ENCODE assay signal across 1 cellular context in genomic region chr9:6239048-6239461, GRCh38.
A peak's percentile ranks its signal among the peaks of the same experiment; 100 is the strongest.
TF ChIP-seq lines count a peak whose summit lies in the region.

No MANE protein-coding gene starts in this region.

TF ChIP-seq in HepG2, 621 proteins besides CTCF, POLR2A, EP300 and RAD21 (continued from another document):
- TF ChIP-seq ZNF646 (CRISPR knock-in tag; IDR thresholded peaks at IDR 0.05) (no peak), HBP1 (CRISPR knock-in tag; IDR thresholded peaks at IDR 0.05; ENCODE audit: low read depth) (0 out of 2 replicates have a peak, but pooled peaks have one; percentile 39), TEAD2 (CRISPR knock-in tag; IDR thresholded peaks at IDR 0.05) (no peak), GFI1 (CRISPR knock-in tag; IDR thresholded peaks at IDR 0.05; ENCODE audit: borderline replicate concordance) (peak; percentile 44; the same call in 1 of the 2 replicates), IRX3 (CRISPR knock-in tag; IDR thresholded peaks at IDR 0.05; ENCODE audit: borderline replicate concordance, low read depth) (no peak), ADNP (CRISPR knock-in tag; IDR thresholded peaks at IDR 0.05) (no peak), CENPT (CRISPR knock-in tag; IDR thresholded peaks at IDR 0.05; ENCODE audit: low read depth) (no peak), CREM (IDR thresholded peaks at IDR 0.05) (peak; percentile 39), CREM (CRISPR knock-in tag; IDR thresholded peaks at IDR 0.05) (no peak), ZNF264 (CRISPR knock-in tag; IDR thresholded peaks at IDR 0.05) (no peak), NCOA5 (CRISPR knock-in tag; IDR thresholded peaks at IDR 0.05) (no peak), ATF7 (IDR thresholded peaks at IDR 0.05) (no peak), ATF7 (CRISPR knock-in tag; IDR thresholded peaks at IDR 0.05) (no peak), ZNF329 (CRISPR knock-in tag; IDR thresholded peaks at IDR 0.05; ENCODE audit: low read depth) (no peak), AGO1 (IDR thresholded peaks at IDR 0.05; ENCODE audit: low read depth, low read length, poor library complexity, severe bottlenecking) (no peak), PATZ1 (CRISPR knock-in tag; IDR thresholded peaks at IDR 0.05) (0 out of 2 replicates have a peak, but pooled peaks have one; percentile 18), POLR2G (IDR thresholded peaks at IDR 0.05; ENCODE audit: low read depth, low read length) (no peak), TBL1XR1 (IDR thresholded peaks at IDR 0.05; ENCODE audit: borderline replicate concordance, low read length, partially characterized antibody) (no peak), NFKB2 (CRISPR knock-in tag; IDR thresholded peaks at IDR 0.05; ENCODE audit: borderline replicate concordance) (no peak), FOXA3 (CRISPR knock-in tag; IDR thresholded peaks at IDR 0.05) (peak; percentile 62), HNF4G (IDR thresholded peaks at IDR 0.05; ENCODE audit: borderline replicate concordance, low read depth, low read length) (peak; percentile 76), HNF4G (CRISPR knock-in tag; IDR thresholded peaks at IDR 0.05; ENCODE audit: borderline replicate concordance, low read depth) (0 out of 2 replicates have a peak, but pooled peaks have one; percentile 33)
TF ChIP-seq in HepG2: peak in this region for 81.
